In the genomic region with DNA sequence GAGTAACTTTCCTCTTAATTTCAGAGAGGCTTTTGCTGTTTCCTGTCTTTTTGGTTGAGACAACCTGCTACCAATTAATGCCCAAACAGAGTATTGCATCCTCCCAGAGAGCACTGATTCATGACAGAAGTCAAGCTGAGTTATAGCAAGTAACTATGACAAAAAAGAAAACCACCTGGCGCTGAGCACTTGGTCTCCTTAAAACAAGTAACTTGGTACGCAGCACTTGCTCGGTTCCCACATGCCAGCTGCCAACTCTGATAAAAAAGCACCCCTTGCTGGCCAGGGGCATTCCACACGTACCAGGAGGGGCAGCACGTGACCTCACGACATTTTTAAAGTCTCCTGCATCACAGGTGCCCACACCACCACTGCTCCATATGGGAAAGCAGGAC, we compare ENCODE assay signal across 14 cellular contexts. TPM values are rescaled to one million over a fixed set of nuclear protein-coding genes. Genes with fewer than 3 reads are reported as not detected.
DNase-seq lines count a peak whose midpoint lies in the region; ATAC-seq and TF ChIP-seq lines count a peak whose summit lies in the region.
"Had no signal": no experiment of that assay in that cellular context is flagged by ENCODE, and none has a peak within 500 bp of the region (broad histone marks: within the 10 kb centered on the region; RNA-seq: fewer than 3 reads in every experiment).

No MANE protein-coding gene starts in this region.

- POLR2A ChIA-PET in OCI-LY7 (lab: Charles Lee) = no interaction called here

- CTCF ChIA-PET in OCI-LY7 (lab: Charles Lee; ENCODE audit: unreplicated experiment) = interaction anchor here (0.6 kb wide), 1 partner anchor 170 kb away, joined by 3 read pairs; no protein-coding TSS in a partner anchor

- H3K4me1 ChIP-seq in OCI-LY7 (ENCODE audit: insufficient read depth, low read length, poor library complexity, severe bottlenecking) (peaks cover 22% of the 10 kb centered on the region), vagina (no peaks in the 10 kb centered on the region), esophagus muscularis mucosa (peaks cover 0 to 7% (median 0%) of the 10 kb centered on the region in 4 donors)
- H3K4me1 ChIP-seq: breast epithelium had no signal

- H3K27me3 ChIP-seq in vagina (no peaks in the 10 kb centered on the region), esophagus muscularis mucosa (no peaks in the 10 kb centered on the region)
- H3K27me3 ChIP-seq: breast epithelium had no signal

- TF ChIP-seq CTCF in OCI-LY7 (conservative IDR thresholded peaks at IDR 0.05; ENCODE audit: low read length) = no peak
- no peak for TF ChIP-seq CTCF in vagina (IDR thresholded peaks at IDR 0.05)
- no peak for TF ChIP-seq CTCF in esophagus muscularis mucosa (IDR thresholded peaks at IDR 0.05)

- BruUV-seq in OCI-LY7 (replicated peaks; lab: Mats Ljungman, UMichigan) = no TSS peak

- no peak overlapping the region for H2AFZ ChIP-seq in OCI-LY7 (ENCODE audit: low read length)

- H3K9me2 ChIP-seq in OCI-LY7 (ENCODE audit: insufficient read depth, low read length) = peaks cover 6% of the 10 kb centered on the region; the same call in 1 of the 2 replicates

- H3K9me3 ChIP-seq in OCI-LY7 (ENCODE audit: low read length) (no peaks in the 10 kb centered on the region), vagina (no peaks in the 10 kb centered on the region), esophagus muscularis mucosa (no peaks in the 10 kb centered on the region)
- H3K9me3 ChIP-seq: breast epithelium had no signal

- H3K27ac ChIP-seq in OCI-LY7 (ENCODE audit: low read depth, low read length, poor library complexity, severe bottlenecking) (peak overlapping the region; percentile 15), vagina (no peak overlapping the region), esophagus muscularis mucosa (replicated peaks in 1 of 4) (no peak overlapping the region)
- H3K27ac ChIP-seq: breast epithelium had no signal

- peak; percentile 51 for DNase-seq in OCI-LY7 (ENCODE audit: low spot score)
- DNase-seq in vagina (ENCODE audit: extremely low spot score in 2 of 2) = no peak
- DNase-seq in esophagus muscularis mucosa (ENCODE audit: extremely low spot score) = no peak
- DNase-seq in foreskin melanocyte = no peak
- DNase-seq in GM03348 (ENCODE audit: low spot score) = no peak
- DNase-seq: activated CD4-positive, CD25-positive, alpha-beta regulatory T cell; DND-41; NCI-H2081 treated with DMSO at 0.1 percent for 48 hours; SHP77 treated with DMSO at 0.1 percent for 48 hours had no signal

- no peak for TF ChIP-seq EP300 in esophagus muscularis mucosa (IDR thresholded peaks at IDR 0.05)

- TF ChIP-seq POLR2A in vagina (IDR thresholded peaks at IDR 0.05) (no peak), esophagus muscularis mucosa (IDR thresholded peaks at IDR 0.05; ENCODE audit: low read depth) (no peak)

- ATAC-seq in GM18502 (IDR thresholded peaks at IDR 0.05; ENCODE audit: poor library complexity, unreplicated experiment) (peak; percentile 69), GM19467 (IDR thresholded peaks at IDR 0.05; ENCODE audit: unreplicated experiment) (peak; percentile 42), HG02885 (IDR thresholded peaks at IDR 0.05; ENCODE audit: poor library complexity, unreplicated experiment) (peak; percentile 61)
- ATAC-seq: sciatic nerve had no signal

- H3K4me3 ChIP-seq in OCI-LY7 (ENCODE audit: low read depth, low read length, poor library complexity, severe bottlenecking) (no peak overlapping the region), vagina (no peak overlapping the region), esophagus muscularis mucosa (no peak overlapping the region)
- H3K4me3 ChIP-seq: breast epithelium had no signal

- WGBS in esophagus muscularis mucosa = 85% methylated on average over 6 of the region's 6 CpGs

- peak overlapping the region; percentile 41; the same call in 1 of the 2 replicates for H3K4me2 ChIP-seq in OCI-LY7 (ENCODE audit: low read length)

- intact Hi-C loops in OCI-LY7 (cut with micrococcal nuclease; ENCODE audit: unreplicated experiment) = loop anchor here (1.0 kb wide), 1 partner anchor 53 kb away; no protein-coding TSS in a partner anchor
- intact Hi-C loops in vagina (cut with DNase I) = no loop called here
- intact Hi-C loops in esophagus muscularis mucosa (cut with DNase I) = no loop called here

- H3K36me3 ChIP-seq in OCI-LY7 (ENCODE audit: insufficient read depth, low read length) (peaks cover 19% of the 10 kb centered on the region; the same call in 1 of the 2 replicates), vagina (peaks cover 0 to 10% of the 10 kb centered on the region in 2 donors), esophagus muscularis mucosa (peaks cover 4 to 43% (median 21%) of the 10 kb centered on the region in 4 donors)
- H3K36me3 ChIP-seq: breast epithelium had no signal

- H3K79me2 ChIP-seq in OCI-LY7 (ENCODE audit: insufficient read depth, low read depth, low read length) = no peaks in the 10 kb centered on the region

- H4K20me1 ChIP-seq in OCI-LY7 (ENCODE audit: insufficient read depth, low read length) = no peaks in the 10 kb centered on the region

RNA-seq across cellular contexts. Expression of a gene that starts 13.5 kb away (rescaled TPM):
- total RNA-seq in OCI-LY7 (2014; rRNA removed; shearing (Covaris generic)) = 1.6 and 2.1 TPM in 2 replicates
- total RNA-seq in OCI-LY7 (2022) = 4.1 and 5.6 TPM in 2 replicates
- 10.3 TPM for total RNA-seq in vagina
- 10 to 100 TPM in 2 of 4 donors, 1 to 10 TPM in 2; 3.7 to 12.4 (median 7.6) TPM for total RNA-seq in esophagus muscularis mucosa
